In the genomic region with DNA sequence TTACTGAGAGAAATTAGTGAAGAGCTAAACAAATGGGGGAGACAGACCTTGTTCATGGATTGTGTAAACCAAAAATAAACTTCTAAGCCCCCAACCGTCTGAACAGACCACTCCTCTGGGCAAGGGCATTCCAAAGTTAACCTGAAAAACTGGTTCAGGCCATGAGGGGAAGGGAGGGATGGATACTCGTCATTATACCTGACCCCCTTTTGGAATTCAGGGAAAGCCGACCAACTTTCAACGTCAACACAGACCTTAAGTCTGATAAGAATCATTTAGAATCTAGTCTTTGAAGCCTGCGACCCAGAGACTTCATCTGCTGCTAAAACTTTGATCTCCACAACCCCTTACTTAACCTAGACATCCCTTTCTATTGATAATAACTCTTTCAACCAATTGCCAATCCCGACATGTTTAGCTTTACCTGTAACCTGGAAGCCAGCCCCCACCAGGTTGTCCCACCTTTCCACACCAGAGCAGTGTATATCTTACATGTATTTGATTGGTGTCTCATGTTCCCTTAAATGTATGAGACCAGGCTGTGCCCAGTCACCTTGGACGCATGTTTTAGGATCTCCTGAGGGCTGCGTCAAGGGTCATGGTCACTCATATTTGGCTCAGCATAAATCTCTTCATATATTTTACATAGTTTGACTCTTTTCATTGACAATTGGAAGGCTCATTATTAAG, we compare ENCODE assay signal across 18 cellular contexts. TPM values are rescaled to one million over a fixed set of nuclear protein-coding genes. Genes with fewer than 3 reads are reported as not detected.
DNase-seq lines count a peak whose midpoint lies in the region; ATAC-seq and TF ChIP-seq lines count a peak whose summit lies in the region.
"Had no signal": no experiment of that assay in that cellular context is flagged by ENCODE, and none has a peak within 500 bp of the region (broad histone marks: within the 10 kb centered on the region; RNA-seq: fewer than 3 reads in every experiment).

No MANE protein-coding gene starts in this region.

- no peaks in the 10 kb centered on the region for H3K36me3 Mint-ChIP-seq in activated T-cell treated with anti-CD3 and anti-CD28 coated beads, Interleukin-2, amount 50 U/mL, for 24 hours (ENCODE audit: low read depth)
- H3K36me3 Mint-ChIP-seq in activated T-helper 1 cell treated with anti-CD3 and anti-CD28 coated beads, Interleukin-12 subunit alpha, Interleukin-12 subunit beta, Interleukin-2, Interleukin-4 antibody, amounts not matched to agents 30 ng/mL and 10 ng/mL and 1 ng/mL, durations not matched to agents 14 hours and 24 hours and 36 hours (ENCODE audit: low read depth), result peaks cover 6% of the 10 kb centered on the region
- no peaks in the 10 kb centered on the region for H3K36me3 Mint-ChIP-seq in naive thymus-derived CD4-positive, alpha-beta T cell
- H3K36me3 Mint-ChIP-seq in activated CD4-positive, alpha-beta T cell treated with anti-CD3 and anti-CD28 coated beads, Interleukin-2, amount 10 ng/mL, durations not matched to agents 24 days and 14 days (ENCODE audit: low read depth), result no peaks in the 10 kb centered on the region

- H3K27ac ChIP-seq in naive thymus-derived CD4-positive, alpha-beta T cell (ENCODE audit: low read depth, low read length), result no peak overlapping the region
- no peak overlapping the region for H3K27ac ChIP-seq in suprapubic skin

- H3K4me1 ChIP-seq in naive thymus-derived CD4-positive, alpha-beta T cell (ENCODE audit: control insufficient read depth in 2 of 2, insufficient read depth in 2 of 2, low read length in 2 of 2), result peaks cover 24 to 30% of the 10 kb centered on the region in 2 donors
- peaks cover 14% of the 10 kb centered on the region for H3K4me1 ChIP-seq in suprapubic skin

- WGBS in suprapubic skin, result 63% methylated on average over 8 of the region's 8 CpGs

- H3K9me3 ChIP-seq in naive thymus-derived CD4-positive, alpha-beta T cell (ENCODE audit: control insufficient read depth in 2 of 3, low read length in 3 of 3), result no peaks in the 10 kb centered on the region
- no peaks in the 10 kb centered on the region for H3K9me3 ChIP-seq in suprapubic skin

- H3K36me3 ChIP-seq in naive thymus-derived CD4-positive, alpha-beta T cell (ENCODE audit: control insufficient read depth in 2 of 3, insufficient read depth in 3 of 3, low read length in 3 of 3), result no peaks in the 10 kb centered on the region
- H3K36me3 ChIP-seq in suprapubic skin, result no peaks in the 10 kb centered on the region

- POLR2A ChIA-PET in naive thymus-derived CD4-positive, alpha-beta T cell (lab: Charles Lee), result no interaction called here

- no peak for TF ChIP-seq CTCF in suprapubic skin (IDR thresholded peaks at IDR 0.05)

- CTCF ChIA-PET in naive thymus-derived CD4-positive, alpha-beta T cell (lab: Charles Lee), result interaction anchor here (1.1 kb wide), 1 partner anchor 74 kb away, joined by 3 read pairs; no protein-coding TSS in a partner anchor

- H3K9me3 Mint-ChIP-seq in activated T-cell treated with anti-CD3 and anti-CD28 coated beads, Interleukin-2, amount 50 U/mL, for 24 hours, result no peaks in the 10 kb centered on the region
- no peaks in the 10 kb centered on the region for H3K9me3 Mint-ChIP-seq in activated T-helper 1 cell treated with anti-CD3 and anti-CD28 coated beads, Interleukin-12 subunit alpha, Interleukin-12 subunit beta, Interleukin-2, Interleukin-4 antibody, amounts not matched to agents 30 ng/mL and 10 ng/mL and 1 ng/mL, durations not matched to agents 14 hours and 24 hours and 36 hours
- no peaks in the 10 kb centered on the region for H3K9me3 Mint-ChIP-seq in naive thymus-derived CD4-positive, alpha-beta T cell
- no peaks in the 10 kb centered on the region for H3K9me3 Mint-ChIP-seq in activated CD4-positive, alpha-beta T cell treated with anti-CD3 and anti-CD28 coated beads, Interleukin-2, amount 10 ng/mL, durations not matched to agents 24 days and 14 days

- no peak overlapping the region for H3K27ac Mint-ChIP-seq in activated T-cell treated with anti-CD3 and anti-CD28 coated beads, Interleukin-2, amount 50 U/mL, for 24 hours
- peak overlapping the region; percentile 34 for H3K27ac Mint-ChIP-seq in activated T-helper 1 cell treated with anti-CD3 and anti-CD28 coated beads, Interleukin-12 subunit alpha, Interleukin-12 subunit beta, Interleukin-2, Interleukin-4 antibody, amounts not matched to agents 30 ng/mL and 10 ng/mL and 1 ng/mL, durations not matched to agents 14 hours and 24 hours and 36 hours
- peak overlapping the region in 8 of 9 donors; percentile 10 to 74 (median 45) for H3K27ac Mint-ChIP-seq in naive thymus-derived CD4-positive, alpha-beta T cell
- no peak overlapping the region for H3K27ac Mint-ChIP-seq in activated CD4-positive, alpha-beta T cell treated with anti-CD3 and anti-CD28 coated beads, Interleukin-2, amount 10 ng/mL, durations not matched to agents 24 days and 14 days

- no peaks in the 10 kb centered on the region for H3K27me3 ChIP-seq in naive thymus-derived CD4-positive, alpha-beta T cell (ENCODE audit: control insufficient read depth in 2 of 2, insufficient read depth in 2 of 2, low read length in 2 of 2)
- H3K27me3 ChIP-seq in suprapubic skin, result no peaks in the 10 kb centered on the region

- no peak for ATAC-seq in naive thymus-derived CD4-positive, alpha-beta T cell
- ATAC-seq in GM19023 (IDR thresholded peaks at IDR 0.05; ENCODE audit: unreplicated experiment), result no peak
- ATAC-seq in GM18517 (IDR thresholded peaks at IDR 0.05; ENCODE audit: unreplicated experiment), result no peak
- ATAC-seq: PC-3 had no signal

- intact Hi-C loops in activated T-helper 1 cell treated with anti-CD3 and anti-CD28 coated beads, Interleukin-12 subunit alpha, Interleukin-12 subunit beta, Interleukin-2, Interleukin-4 antibody, amounts not matched to agents 30 ng/mL and 10 ng/mL and 1 ng/mL, durations not matched to agents 14 hours and 24 hours and 36 hours (cut with micrococcal nuclease), result no loop called here
- intact Hi-C loops in naive thymus-derived CD4-positive, alpha-beta T cell (cut with micrococcal nuclease), result no loop called here
- intact Hi-C loops in activated CD4-positive, alpha-beta T cell treated with anti-CD3 and anti-CD28 coated beads, Interleukin-2, amount 10 ng/mL, durations not matched to agents 24 days and 14 days (cut with micrococcal nuclease), result no loop called here

- DNase-seq in activated T-cell treated with anti-CD3 and anti-CD28 coated beads, Interleukin-2, amount 50 U/mL, for 24 hours, result peak; percentile 15
- no peak for DNase-seq in activated T-cell treated with anti-CD3 and anti-CD28 coated beads, Interleukin-2, amount 50 U/mL, for 1 hour
- no peak for DNase-seq in activated T-helper 1 cell treated with anti-CD3 and anti-CD28 coated beads, Interleukin-12 subunit alpha, Interleukin-12 subunit beta, Interleukin-2, Interleukin-4 antibody, amounts not matched to agents 30 ng/mL and 10 ng/mL and 1 ng/mL, durations not matched to agents 14 hours and 24 hours and 36 hours (ENCODE audit: low spot score)
- DNase-seq in naive thymus-derived CD4-positive, alpha-beta T cell, result no peak
- peak; percentile 15 to 61 for DNase-seq in suprapubic skin (ENCODE audit: low spot score in 2 of 2)
- DNase-seq in activated CD4-positive, alpha-beta T cell treated with anti-CD3 and anti-CD28 coated beads, Interleukin-2, amount 10 ng/mL, durations not matched to agents 24 days and 14 days, result no peak
- DNase-seq: 8988T; C1 segment of cervical spinal cord; DMS53; KBM-7; NCI-H1048; NCI-H146; NCI-H226; NCI-H69; NK-92 treated with Interleukin-12 subunit alpha and Interleukin-12 subunit beta, amount 100 ng/mL, for 24 hours; PC-3 had no signal

- no peak for TF ChIP-seq POLR2A in suprapubic skin (IDR thresholded peaks at IDR 0.05)

- H3K4me1 Mint-ChIP-seq in activated T-cell treated with anti-CD3 and anti-CD28 coated beads, Interleukin-2, amount 50 U/mL, for 24 hours (ENCODE audit: low read depth), result peaks cover 32% of the 10 kb centered on the region
- H3K4me1 Mint-ChIP-seq in activated T-helper 1 cell treated with anti-CD3 and anti-CD28 coated beads, Interleukin-12 subunit alpha, Interleukin-12 subunit beta, Interleukin-2, Interleukin-4 antibody, amounts not matched to agents 30 ng/mL and 10 ng/mL and 1 ng/mL, durations not matched to agents 14 hours and 24 hours and 36 hours (ENCODE audit: low read depth), result peaks cover 29% of the 10 kb centered on the region
- H3K4me1 Mint-ChIP-seq in naive thymus-derived CD4-positive, alpha-beta T cell, result peaks cover 28 to 45% (median 33%) of the 10 kb centered on the region in 7 donors
- H3K4me1 Mint-ChIP-seq in activated CD4-positive, alpha-beta T cell treated with anti-CD3 and anti-CD28 coated beads, Interleukin-2, amount 10 ng/mL, durations not matched to agents 24 days and 14 days, result peaks cover 29% of the 10 kb centered on the region

- no peak for TF ChIP-seq EP300 in suprapubic skin (IDR thresholded peaks at IDR 0.05)

- H3K4me3 ChIP-seq in naive thymus-derived CD4-positive, alpha-beta T cell (ENCODE audit: low read length), result no peak overlapping the region
- H3K4me3 ChIP-seq in suprapubic skin, result no peak overlapping the region

- no peak overlapping the region for H3K4me3 Mint-ChIP-seq in activated T-cell treated with anti-CD3 and anti-CD28 coated beads, Interleukin-2, amount 50 U/mL, for 24 hours
- no peak overlapping the region for H3K4me3 Mint-ChIP-seq in activated T-helper 1 cell treated with anti-CD3 and anti-CD28 coated beads, Interleukin-12 subunit alpha, Interleukin-12 subunit beta, Interleukin-2, Interleukin-4 antibody, amounts not matched to agents 30 ng/mL and 10 ng/mL and 1 ng/mL, durations not matched to agents 14 hours and 24 hours and 36 hours
- H3K4me3 Mint-ChIP-seq in naive thymus-derived CD4-positive, alpha-beta T cell, result peak overlapping the region in 1 of 10 donors; percentile 21
- H3K4me3 Mint-ChIP-seq in activated CD4-positive, alpha-beta T cell treated with anti-CD3 and anti-CD28 coated beads, Interleukin-2, amount 10 ng/mL, durations not matched to agents 24 days and 14 days, result no peak overlapping the region

- H3K27me3 Mint-ChIP-seq in activated T-cell treated with anti-CD3 and anti-CD28 coated beads, Interleukin-2, amount 50 U/mL, for 24 hours, result no peaks in the 10 kb centered on the region
- H3K27me3 Mint-ChIP-seq in activated T-helper 1 cell treated with anti-CD3 and anti-CD28 coated beads, Interleukin-12 subunit alpha, Interleukin-12 subunit beta, Interleukin-2, Interleukin-4 antibody, amounts not matched to agents 30 ng/mL and 10 ng/mL and 1 ng/mL, durations not matched to agents 14 hours and 24 hours and 36 hours (ENCODE audit: insufficient read depth), result no peaks in the 10 kb centered on the region
- H3K27me3 Mint-ChIP-seq in naive thymus-derived CD4-positive, alpha-beta T cell, result no peaks in the 10 kb centered on the region
- no peaks in the 10 kb centered on the region for H3K27me3 Mint-ChIP-seq in activated CD4-positive, alpha-beta T cell treated with anti-CD3 and anti-CD28 coated beads, Interleukin-2, amount 10 ng/mL, durations not matched to agents 24 days and 14 days

RNA-seq across cellular contexts. Expression of a gene that starts 5.1 kb away (rescaled TPM):
- 104 and 105 TPM in 2 replicates for total RNA-seq in activated T-helper 1 cell treated with anti-CD3 and anti-CD28 coated beads, Interleukin-12 subunit alpha, Interleukin-12 subunit beta, Interleukin-2, Interleukin-4 antibody, amounts not matched to agents 30 ng/mL and 10 ng/mL and 1 ng/mL, durations not matched to agents 14 hours and 24 hours and 36 hours
- 10 to 100 TPM; 10.5 to 49.1 (median 21.6) TPM for total RNA-seq in naive thymus-derived CD4-positive, alpha-beta T cell
- 10 to 100 TPM; 11.7 to 15.6 TPM for polyA plus RNA-seq in naive thymus-derived CD4-positive, alpha-beta T cell
- total RNA-seq in suprapubic skin, result 1 to 10 TPM; 7.0 to 9.8 (median 7.9) TPM
- total RNA-seq in activated CD4-positive, alpha-beta T cell treated with anti-CD3 and anti-CD28 coated beads, Interleukin-2, amount 10 ng/mL, durations not matched to agents 24 days and 14 days, result 100 and 102 TPM in 2 replicates

Comparison
In these comparisons a context has a peak if more than half of its experiments do, and no peak if none do; other contexts are left out.
1. DNase-seq: peak in activated T-cell treated with anti-CD3 and anti-CD28 coated beads, Interleukin-2, amount 50 U/mL, for 24 hours (single experiment) and suprapubic skin (2 of 2); none in activated T-cell treated with anti-CD3 and anti-CD28 coated beads, Interleukin-2, amount 50 U/mL, for 1 hour (single experiment), activated T-helper 1 cell treated with anti-CD3 and anti-CD28 coated beads, Interleukin-12 subunit alpha, Interleukin-12 subunit beta, Interleukin-2, Interleukin-4 antibody, amounts not matched to agents 30 ng/mL and 10 ng/mL and 1 ng/mL, durations not matched to agents 14 hours and 24 hours and 36 hours (single experiment), naive thymus-derived CD4-positive, alpha-beta T cell (0 of 9) and activated CD4-positive, alpha-beta T cell treated with anti-CD3 and anti-CD28 coated beads, Interleukin-2, amount 10 ng/mL, durations not matched to agents 24 days and 14 days (single experiment).
2. H3K27ac Mint-ChIP-seq: peak in activated T-helper 1 cell treated with anti-CD3 and anti-CD28 coated beads, Interleukin-12 subunit alpha, Interleukin-12 subunit beta, Interleukin-2, Interleukin-4 antibody, amounts not matched to agents 30 ng/mL and 10 ng/mL and 1 ng/mL, durations not matched to agents 14 hours and 24 hours and 36 hours (single experiment) and naive thymus-derived CD4-positive, alpha-beta T cell (8 of 9); none in activated T-cell treated with anti-CD3 and anti-CD28 coated beads, Interleukin-2, amount 50 U/mL, for 24 hours (single experiment) and activated CD4-positive, alpha-beta T cell treated with anti-CD3 and anti-CD28 coated beads, Interleukin-2, amount 10 ng/mL, durations not matched to agents 24 days and 14 days (single experiment).